ENCODE assay signal across 28 cellular contexts in the genomic region with DNA sequence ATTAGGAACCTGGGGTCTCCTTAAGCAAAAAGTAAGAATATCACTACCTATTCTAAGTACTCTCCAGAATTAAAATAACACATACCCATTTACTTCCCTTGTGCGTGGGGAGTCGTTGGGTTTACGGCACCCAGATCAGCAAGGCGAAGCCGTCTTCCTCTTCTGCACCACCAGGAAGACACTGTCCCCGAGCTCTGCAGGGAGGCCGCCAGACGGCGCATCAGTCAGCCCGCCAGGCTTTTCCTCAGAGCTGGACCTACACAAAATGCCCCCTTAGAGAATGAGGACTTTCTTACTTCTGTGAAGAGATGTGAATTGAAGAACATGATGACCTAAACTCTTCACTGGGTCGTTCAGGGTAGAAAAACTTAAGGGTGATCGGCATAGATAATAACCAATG.
"Had no signal": no experiment of that assay in that cellular context is flagged by ENCODE, and none has a peak within 500 bp of the region (broad histone marks: within the 10 kb centered on the region; RNA-seq: fewer than 3 reads in every experiment).

No MANE protein-coding gene starts in this region.

- H3K79me2 ChIP-seq: parathyroid adenoma had no signal

- FAIRE-seq: urothelium cell line had no signal

- H3K4me2 ChIP-seq: neural progenitor cell had no signal

- H3K4me1 ChIP-seq: neural progenitor cell, parathyroid adenoma, psoas muscle, right lobe of liver, sigmoid colon, stomach, thyroid gland, tibial nerve, upper lobe of left lung, vagina had no signal

- H3K9me3 ChIP-seq: neutrophil, ovary, psoas muscle, right lobe of liver, sigmoid colon, stomach, thoracic aorta, thyroid gland, tibial nerve, upper lobe of left lung, vagina had no signal

- ATAC-seq: naive thymus-derived CD4-positive, alpha-beta T cell; natural killer cell; psoas muscle; right cardiac atrium; right lobe of liver; stimulated activated effector memory CD8-positive, alpha-beta T cell treated with anti-CD3 and anti-CD28 coated beads, Interleukin-12 subunit alpha, Interleukin-12 subunit beta, amount 100 ng/mL, for 72 hours; stimulated activated naive B cell treated with anti-CD40 and anti-IgM and Interleukin-4, amounts not matched to agents 10 μg/mL and 1 μg/mL and 100 μg/mL, for 72 hours had no signal

- H2AFZ ChIP-seq: neural progenitor cell, parathyroid adenoma had no signal

- H3K9ac ChIP-seq: neural progenitor cell, parathyroid adenoma had no signal

- H3K27ac ChIP-seq: neural progenitor cell, neutrophil, ovary, parathyroid adenoma, psoas muscle, right lobe of liver, sigmoid colon, stomach, thoracic aorta, thyroid gland, tibial nerve, upper lobe of left lung, vagina had no signal

- H3K4me3 ChIP-seq: neural progenitor cell, ovary, psoas muscle, right lobe of liver, sigmoid colon, stomach, thoracic aorta, thyroid gland, tibial nerve, upper lobe of left lung, vagina had no signal

- H3K27me3 ChIP-seq: neural progenitor cell, neutrophil, ovary, right lobe of liver, sigmoid colon, thyroid gland, tibial nerve, upper lobe of left lung, vagina had no signal

- DNase-seq: naive thymus-derived CD4-positive, alpha-beta T cell; natural killer cell; nucleus accumbens; ovary; posterior cingulate gyrus; psoas muscle; right cardiac atrium; right lobe of liver; sigmoid colon; small intestine; stimulated activated CD4-positive, alpha-beta T cell treated with anti-CD3 and anti-CD28 coated beads, Interleukin-15, amount 100 ng/mL, for 24 hours; stimulated activated CD4-positive, alpha-beta T cell treated with anti-CD3 and anti-CD28 coated beads, Interleukin-2, amount 100 ng/mL, for 24 hours; stimulated activated CD4-positive, alpha-beta T cell treated with anti-CD3 and anti-CD28 coated beads, Interleukin-2, amount 100 ng/mL, for 48 hours; stimulated activated CD4-positive, alpha-beta T cell treated with anti-CD3 and anti-CD28 coated beads, Interleukin-4, amount 100 ng/mL, for 24 hours; stimulated activated naive B cell treated with anti-CD40 and anti-IgM and Interleukin-4, amounts not matched to agents 10 μg/mL and 1 μg/mL and 100 μg/mL, for 72 hours; stimulated activated naive CD4-positive, alpha-beta T cell treated with Interleukin-2 at 50 U/mL for 16 hours; stomach; thyroid gland; trophoblast cell; upper lobe of left lung had no signal

- H3K36me3 ChIP-seq: neural progenitor cell, neutrophil, ovary, right lobe of liver, sigmoid colon, stomach, thoracic aorta, thyroid gland, tibial nerve, upper lobe of left lung, vagina had no signal
